ENCODE assay signal across 29 cellular contexts in genomic region chr5:62282079-62282478, GRCh38.
"Had no signal": no experiment of that assay in that cellular context is flagged by ENCODE, and none has a peak within 500 bp of the region (broad histone marks: within the 10 kb centered on the region; RNA-seq: fewer than 3 reads in every experiment).

No MANE protein-coding gene starts in this region.

- H3K36me3 ChIP-seq: ascending aorta, breast epithelium, cardiac muscle cell, colonic mucosa, esophagus squamous epithelium, gastroesophageal sphincter had no signal

- H3K4me1 ChIP-seq: ascending aorta, breast epithelium, colonic mucosa, gastroesophageal sphincter had no signal

- H3K4me1 Mint-ChIP-seq: WTC11 had no signal

- H3K36me3 Mint-ChIP-seq: brain had no signal

- H3K27me3 Mint-ChIP-seq: activated CD4-positive, alpha-beta T cell treated with anti-CD3 and anti-CD28 coated beads, Interleukin-2, amount 10 ng/mL, durations not matched to agents 7 days and 5 days; activated CD8-positive, alpha-beta T cell treated with anti-CD3 and anti-CD28 coated beads for 36 hours; activated naive CD8-positive, alpha-beta T cell treated with anti-CD3 and anti-CD28 coated beads, Interleukin-2, amount 10 ng/mL, durations not matched to agents 7 days and 5 days; activated T-helper 17 cell treated with anti-CD3 and anti-CD28 coated beads, Interleukin-2, amount 50 U/mL, for 72 hours had no signal

- FAIRE-seq: endometrium, endothelial cell of umbilical vein had no signal

- H3K9me3 ChIP-seq: ascending aorta, breast epithelium, colonic mucosa, esophagus squamous epithelium, gastroesophageal sphincter had no signal

- ATAC-seq: activated CD8-positive, alpha-beta T cell treated with anti-CD3 and anti-CD28 coated beads for 36 hours; activated naive CD4-positive, alpha-beta T cell treated with anti-CD3 and anti-CD28 coated beads, Interleukin-2, amount 50 U/mL, for 72 hours; activated T-cell treated with anti-CD3 and anti-CD28 coated beads, Interleukin-2, amount 50 U/mL, for 4 hours; activated T-helper 17 cell treated with anti-CD3 and anti-CD28 coated beads, Interleukin-2, amount 50 U/mL, for 72 hours; gastroesophageal sphincter; WTC11 had no signal

- H3K4me3 Mint-ChIP-seq: activated CD4-positive, alpha-beta T cell treated with anti-CD3 and anti-CD28 coated beads, Interleukin-2, amount 10 ng/mL, durations not matched to agents 7 days and 5 days; activated CD8-positive, alpha-beta T cell treated with anti-CD3 and anti-CD28 coated beads for 36 hours; activated naive CD4-positive, alpha-beta T cell treated with anti-CD3 and anti-CD28 coated beads for 36 hours; activated naive CD8-positive, alpha-beta T cell treated with anti-CD3 and anti-CD28 coated beads, Interleukin-2, amount 10 ng/mL, durations not matched to agents 7 days and 5 days; activated T-cell treated with anti-CD3 and anti-CD28 coated beads, Interleukin-2, amount 50 U/mL, for 4 hours; brain; WTC11 had no signal

- H3K27me3 ChIP-seq: ascending aorta, breast epithelium, cardiac muscle cell, colonic mucosa, esophagus squamous epithelium, gastroesophageal sphincter had no signal

- H3K4me3 ChIP-seq: ascending aorta, breast epithelium, cardiac muscle cell, colonic mucosa, esophagus squamous epithelium, gastroesophageal sphincter had no signal

- H3K27ac Mint-ChIP-seq: activated CD4-positive, alpha-beta T cell treated with anti-CD3 and anti-CD28 coated beads, Interleukin-2, amount 10 ng/mL, durations not matched to agents 7 days and 5 days; activated naive CD4-positive, alpha-beta T cell treated with anti-CD3 and anti-CD28 coated beads for 36 hours; activated naive CD4-positive, alpha-beta T cell treated with anti-CD3 and anti-CD28 coated beads, Interleukin-2, amount 50 U/mL, for 72 hours; activated naive CD8-positive, alpha-beta T cell treated with anti-CD3 and anti-CD28 coated beads, Interleukin-2, amount 10 ng/mL, durations not matched to agents 7 days and 5 days; WTC11 had no signal

- DNase-seq: activated CD4-positive, alpha-beta T cell treated with anti-CD3 and anti-CD28 coated beads for 1 hour; activated CD4-positive, alpha-beta T cell treated with anti-CD3 and anti-CD28 coated beads for 4 hours; activated CD4-positive, alpha-beta T cell treated with anti-CD3 and anti-CD28 coated beads, Interleukin-2, amount 10 ng/mL, durations not matched to agents 7 days and 5 days; activated CD4-positive, alpha-beta T cell treated with anti-CD3 and anti-CD28 coated beads, Interleukin-2, amount 50 U/mL, for 4 hours; activated CD8-positive, alpha-beta memory T cell treated with anti-CD3 and anti-CD28 coated beads for 24 hours; activated CD8-positive, alpha-beta T cell treated with anti-CD3 and anti-CD28 coated beads for 36 hours; activated effector memory CD4-positive, alpha-beta T cell treated with Interleukin-2 at 50 U/mL for 16 hours; activated gamma-delta T cell treated with Interleukin-2 at 50 U/mL for 16 hours; activated naive CD4-positive, alpha-beta T cell treated with anti-CD3 and anti-CD28 coated beads for 36 hours; activated naive CD8-positive, alpha-beta T cell treated with anti-CD3 and anti-CD28 coated beads, Interleukin-2, amount 10 ng/mL, durations not matched to agents 7 days and 5 days; activated T-cell treated with anti-CD3 and anti-CD28 coated beads, Interleukin-2, amount 50 U/mL, for 4 hours; central memory CD4-positive, alpha-beta T cell; cerebellar nuclear complex; colonic mucosa; effector CD8-positive, alpha-beta T cell; esophagus squamous epithelium; foreskin melanocyte; T-helper 2 cell had no signal

- H3K27ac ChIP-seq: ascending aorta, breast epithelium, cardiac muscle cell, esophagus squamous epithelium, gastroesophageal sphincter, VCaP had no signal
